In the genomic region with DNA sequence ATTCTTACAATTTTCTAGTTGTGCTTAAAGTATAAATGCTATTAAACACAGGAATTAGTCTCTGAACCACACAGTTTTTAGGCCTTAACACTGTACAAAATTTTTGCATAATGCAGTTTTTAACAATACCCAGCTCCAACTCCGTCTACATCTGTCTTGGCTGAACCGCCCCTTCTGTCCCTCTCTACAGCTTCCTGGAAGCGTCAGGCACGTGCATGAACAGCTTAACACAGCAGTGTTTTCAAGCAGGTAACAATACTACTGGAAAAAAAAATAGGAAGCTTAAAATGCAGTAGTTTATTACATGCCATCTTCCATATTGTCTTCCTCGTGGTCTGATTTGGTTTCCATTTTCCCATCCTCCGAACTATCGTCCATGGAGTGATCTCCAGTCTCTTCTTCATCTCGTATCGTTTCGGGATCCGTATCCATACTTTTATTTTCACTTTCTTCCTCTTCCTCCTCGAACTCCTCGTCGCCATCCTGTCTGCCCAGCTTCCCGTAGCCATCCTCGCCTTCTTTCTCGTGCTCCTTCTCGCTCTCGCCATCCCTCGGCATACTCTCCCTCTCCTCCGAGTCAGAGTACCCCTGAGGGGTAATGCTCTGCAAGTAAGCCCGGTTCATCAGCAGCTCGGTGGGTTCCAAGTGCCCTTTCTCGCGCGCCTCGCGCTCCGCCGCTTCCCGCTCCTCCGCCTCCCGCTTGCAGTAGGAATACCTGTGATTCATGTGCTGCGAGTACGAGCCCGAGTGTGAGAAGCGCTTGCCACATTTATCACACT, we compare ENCODE assay signal across 1 cellular context.
A peak's percentile ranks its signal among the peaks of the same experiment; 100 is the strongest.
TF ChIP-seq lines count a peak whose summit lies in the region.

No MANE protein-coding gene starts in this region.

TF ChIP-seq in H1, 55 proteins besides CTCF, POLR2A, EP300 and RAD21:
- no peak for TF ChIP-seq SP2 (IDR thresholded peaks at IDR 0.05; ENCODE audit: low read length)
- TF ChIP-seq E2F6 (IDR thresholded peaks at IDR 0.05): peak; percentile 96
- peak; percentile 82 for TF ChIP-seq RBBP5 (IDR thresholded peaks at IDR 0.05; ENCODE audit: borderline replicate concordance, low read depth, low read length)
- TF ChIP-seq SUZ12 (IDR thresholded peaks at IDR 0.05; ENCODE audit: low read length): peak; percentile 43; the same call in 1 of the 2 replicates
- TF ChIP-seq YY1 (IDR thresholded peaks at IDR 0.05; ENCODE audit: low read depth, low read length): 0 out of 2 replicates have a peak, but pooled peaks have one; percentile 22
- no peak for TF ChIP-seq TAF7 (optimal IDR thresholded peaks at IDR 0.05; ENCODE audit: borderline replicate concordance, low read depth, low read length)
- no peak for TF ChIP-seq SAP30 (IDR thresholded peaks at IDR 0.05; ENCODE audit: insufficient read depth, insufficient replicate concordance, low read length)
- peak; percentile 71; the same call in 1 of the 2 replicates for TF ChIP-seq TBP (IDR thresholded peaks at IDR 0.05; ENCODE audit: low read depth, low read length)
- no peak for TF ChIP-seq SP1 (IDR thresholded peaks at IDR 0.05; ENCODE audit: low read depth, low read length)
- no peak for TF ChIP-seq CBX8 (IDR thresholded peaks at IDR 0.05; ENCODE audit: borderline replicate concordance, low read depth, low read length)
- TF ChIP-seq SIN3A (conservative IDR thresholded peaks at IDR 0.05 in 1 of 2, IDR thresholded peaks at IDR 0.05 in 1 of 2; ENCODE audit: low read depth in 1 of 2, low read length in 2 of 2): no peak
- TF ChIP-seq, protein P1, sequence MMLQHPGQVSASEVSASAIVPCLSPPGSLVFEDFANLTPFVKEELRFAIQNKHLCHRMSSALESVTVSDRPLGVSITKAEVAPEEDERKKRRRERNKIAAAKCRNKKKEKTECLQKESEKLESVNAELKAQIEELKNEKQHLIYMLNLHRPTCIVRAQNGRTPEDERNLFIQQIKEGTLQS (IDR thresholded peaks at IDR 0.05; ENCODE audit: insufficient read depth, low read depth, low read length): no peak
- TF ChIP-seq KDM4A (IDR thresholded peaks at IDR 0.05; ENCODE audit: low read depth, low read length, severe bottlenecking): peak; percentile 49
- no peak for TF ChIP-seq CREB1 (IDR thresholded peaks at IDR 0.05)
- no peak for TF ChIP-seq USF2 (IDR thresholded peaks at IDR 0.05; ENCODE audit: low read length)
- no peak for TF ChIP-seq POLR2AphosphoS5 (IDR thresholded peaks at IDR 0.05; ENCODE audit: low read depth, low read length)
- no peak for TF ChIP-seq ATF2 (IDR thresholded peaks at IDR 0.05; ENCODE audit: low read length)
- TF ChIP-seq, protein P2, sequence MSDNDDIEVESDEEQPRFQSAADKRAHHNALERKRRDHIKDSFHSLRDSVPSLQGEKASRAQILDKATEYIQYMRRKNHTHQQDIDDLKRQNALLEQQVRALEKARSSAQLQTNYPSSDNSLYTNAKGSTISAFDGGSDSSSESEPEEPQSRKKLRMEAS (IDR thresholded peaks at IDR 0.05): peak; percentile 71; the same call in 1 of the 2 replicates
- TF ChIP-seq EZH2 (IDR thresholded peaks at IDR 0.05; ENCODE audit: low read depth, low read length, severe bottlenecking): peak; percentile 48
- TF ChIP-seq ASH2L (IDR thresholded peaks at IDR 0.05; ENCODE audit: low read length): peak; percentile 69
- peak; percentile 43 for TF ChIP-seq RNF2 (IDR thresholded peaks at IDR 0.05; ENCODE audit: borderline replicate concordance, low read depth, low read length, missing control alignments, poor library complexity, severe bottlenecking)
